In the genomic region with DNA sequence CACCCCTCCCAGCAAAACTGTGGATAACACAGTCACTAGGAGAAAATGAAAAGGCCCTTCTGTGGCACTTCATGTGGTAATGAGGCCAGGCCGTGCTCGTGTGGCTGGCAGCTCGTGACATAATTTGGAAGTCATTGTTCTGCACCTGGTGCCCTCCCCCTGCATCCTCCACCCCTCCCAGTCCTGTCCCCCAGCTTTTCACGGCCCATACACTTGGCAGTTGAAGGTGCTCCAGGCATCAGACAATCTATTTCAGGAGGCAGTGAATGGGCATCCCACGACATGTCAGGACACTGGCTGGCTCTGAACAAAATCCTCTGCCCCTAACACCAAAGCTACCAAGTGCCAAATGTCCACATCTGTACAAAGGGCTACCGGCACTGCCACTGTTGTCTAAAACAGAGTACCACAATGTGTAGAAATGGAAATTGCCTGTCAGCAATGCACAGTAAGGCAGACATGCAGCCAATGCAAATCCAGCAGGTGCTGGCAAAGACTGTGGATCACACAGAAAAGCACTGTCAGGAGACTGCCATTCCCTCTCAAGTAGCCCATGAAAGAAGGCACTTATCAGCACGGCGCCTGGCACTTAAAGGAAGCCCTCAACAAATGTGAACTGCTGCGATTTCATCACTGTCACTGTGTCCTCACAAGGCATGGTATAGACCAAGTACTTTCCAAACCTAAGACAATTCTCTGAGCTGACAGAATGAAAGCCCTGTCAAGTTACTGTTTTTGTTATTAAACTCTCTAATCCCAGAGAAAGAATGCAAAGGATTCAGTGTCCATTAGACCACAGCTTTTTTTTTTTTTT, we compare ENCODE assay signal across 8 cellular contexts. TPM values are rescaled to one million over a fixed set of nuclear protein-coding genes. Genes with fewer than 3 reads are reported as not detected.
DNase-seq lines count a peak whose midpoint lies in the region; ATAC-seq and TF ChIP-seq lines count a peak whose summit lies in the region.

No MANE protein-coding gene starts in this region.

- peaks cover 33 to 43% of the 10 kb centered on the region in 2 donors for H3K4me1 Mint-ChIP-seq in natural killer cell

- TF ChIP-seq CTCF in MM.1S (IDR thresholded peaks at IDR 0.05; ENCODE audit: low read length) (no peak), SU-DHL-6 (IDR thresholded peaks at IDR 0.05; ENCODE audit: insufficient read depth, low read length, poor library complexity, severe bottlenecking) (no peak), natural killer cell (IDR thresholded peaks at IDR 0.05) (no peak)

- H3K9me3 ChIP-seq in MM.1S (replicated peaks; ENCODE audit: insufficient read depth, low read length) (no peaks in the 10 kb centered on the region), SU-DHL-6 (ENCODE audit: insufficient read depth, low read length) (no peaks in the 10 kb centered on the region)

- H3K4me3 ChIP-seq in MM.1S (ENCODE audit: low read length) (peak overlapping the region; percentile 55), SU-DHL-6 (ENCODE audit: insufficient read depth, low read length, poor library complexity, severe bottlenecking) (no peak overlapping the region)

- H3F3A ChIP-seq in MM.1S (ENCODE audit: insufficient read depth, low read length) (peaks cover 47% of the 10 kb centered on the region), SU-DHL-6 (ENCODE audit: insufficient read depth) (no peaks in the 10 kb centered on the region)

- peaks cover 54% of the 10 kb centered on the region for H3K4me1 ChIP-seq in MM.1S (ENCODE audit: low read length)

- peak; percentile 59 for DNase-seq in ACHN
- DNase-seq in MM.1S = peak; percentile 80
- DNase-seq in epithelial cell of prostate (ENCODE audit: low read depth, low spot score) = no peak
- DNase-seq in natural killer cell = peak; percentile 19
- DNase-seq in GOT3 (lab: John Stamatoyannopoulos, UW) = no peak
- no peak for DNase-seq in stimulated activated naive CD4-positive, alpha-beta T cell treated with Interleukin-2 at 50 U/mL for 16 hours (lab: John Stamatoyannopoulos, UW)

- H3K36me3 ChIP-seq in MM.1S (replicated peaks; ENCODE audit: insufficient read depth, low read length) (0 out of 2 replicates have a peak, but pooled peaks cover 7% of the 10 kb centered on the region), SU-DHL-6 (ENCODE audit: low read length) (no peaks in the 10 kb centered on the region)

- no peaks in the 10 kb centered on the region for H3K9me3 Mint-ChIP-seq in natural killer cell

- H3K4me2 ChIP-seq in MM.1S (ENCODE audit: low read depth, low read length) (peak overlapping the region; percentile 95), SU-DHL-6 (ENCODE audit: low read depth, low read length, poor library complexity, severe bottlenecking) (peak overlapping the region; percentile 16)

- intact Hi-C loops in natural killer cell (cut with micrococcal nuclease) = loop anchor here (2.0 kb wide), 1 partner anchor 39 kb away; a partner anchor contains a TSS

- peaks cover 88% of the 10 kb centered on the region for H3K79me2 ChIP-seq in MM.1S (ENCODE audit: low read length)
- no peaks in the 10 kb centered on the region for H3K79me2 ChIP-seq in SU-DHL-6 (ENCODE audit: insufficient read depth, low read length)

- in situ Hi-C loops in ACHN (cut with HindIII; ENCODE audit: low pct_ligation_motif_present, low pct_unique_long_range_greater_than_20kb, low sequenced_read_pairs) = no loop called here

- H3K27me3 Mint-ChIP-seq in natural killer cell (ENCODE audit: low read depth in 2 of 2) = no peaks in the 10 kb centered on the region

- H3K27ac ChIP-seq in MM.1S (ENCODE audit: low read length) (peak overlapping the region; percentile 94), SU-DHL-6 (ENCODE audit: low read depth, low read length) (no peak overlapping the region), epithelial cell of prostate (peak overlapping the region; percentile 99)

- no peaks in the 10 kb centered on the region for H3K9me2 ChIP-seq in MM.1S (replicated peaks; ENCODE audit: insufficient read depth, low read length)
- H3K9me2 ChIP-seq in SU-DHL-6 (replicated peaks; ENCODE audit: insufficient read depth, low read length) = no peaks in the 10 kb centered on the region

- H3K36me3 Mint-ChIP-seq in natural killer cell = no peaks in the 10 kb centered on the region

- peak; percentile 9 for ATAC-seq in GM18909 (IDR thresholded peaks at IDR 0.05; ENCODE audit: poor library complexity, unreplicated experiment)
- peak; percentile 25 to 30 (median 27) for ATAC-seq in natural killer cell

- no peaks in the 10 kb centered on the region for H3K27me3 ChIP-seq in MM.1S (replicated peaks; ENCODE audit: insufficient read depth, low read length)
- H3K27me3 ChIP-seq in SU-DHL-6 (ENCODE audit: low read length) = no peaks in the 10 kb centered on the region

- H2AFZ ChIP-seq in MM.1S (ENCODE audit: low read length) (no peak overlapping the region), SU-DHL-6 (ENCODE audit: low read depth, low read length, severe bottlenecking) (no peak overlapping the region)

- H3K9ac ChIP-seq in MM.1S (ENCODE audit: low read length) = peak overlapping the region; percentile 72
- no peak overlapping the region for H3K9ac ChIP-seq in SU-DHL-6 (ENCODE audit: low read length)

- H4K20me1 ChIP-seq in MM.1S (ENCODE audit: insufficient read depth, low read length) (no peaks in the 10 kb centered on the region), SU-DHL-6 (ENCODE audit: low read depth, low read length) (no peaks in the 10 kb centered on the region)

- H3K4me3 Mint-ChIP-seq in natural killer cell = peak overlapping the region; percentile 83

- H3K27ac Mint-ChIP-seq in natural killer cell = peak overlapping the region; percentile 54 to 91

RNA-seq across cellular contexts. Expression of a gene that starts 39.1 kb away (rescaled TPM):
- total RNA-seq in natural killer cell = 10 to 100 TPM; 28.9 to 43.5 (median 36.0) TPM

RNA-seq across cellular contexts. Expression of a gene that starts 58.5 kb away (rescaled TPM):
- 100 to 1,000 TPM; 179 to 201 (median 201) TPM for total RNA-seq in natural killer cell

Comparison
In these comparisons a context has a peak if more than half of its experiments do, and no peak if none do; other contexts are left out.
1. DNase-seq: peak in ACHN (single experiment), MM.1S (single experiment) and natural killer cell (single experiment); none in epithelial cell of prostate (single experiment), GOT3 (single experiment) and stimulated activated naive CD4-positive, alpha-beta T cell treated with Interleukin-2 at 50 U/mL for 16 hours (single experiment).